21 cellular contexts compared by ENCODE assay signal in the genomic region with DNA sequence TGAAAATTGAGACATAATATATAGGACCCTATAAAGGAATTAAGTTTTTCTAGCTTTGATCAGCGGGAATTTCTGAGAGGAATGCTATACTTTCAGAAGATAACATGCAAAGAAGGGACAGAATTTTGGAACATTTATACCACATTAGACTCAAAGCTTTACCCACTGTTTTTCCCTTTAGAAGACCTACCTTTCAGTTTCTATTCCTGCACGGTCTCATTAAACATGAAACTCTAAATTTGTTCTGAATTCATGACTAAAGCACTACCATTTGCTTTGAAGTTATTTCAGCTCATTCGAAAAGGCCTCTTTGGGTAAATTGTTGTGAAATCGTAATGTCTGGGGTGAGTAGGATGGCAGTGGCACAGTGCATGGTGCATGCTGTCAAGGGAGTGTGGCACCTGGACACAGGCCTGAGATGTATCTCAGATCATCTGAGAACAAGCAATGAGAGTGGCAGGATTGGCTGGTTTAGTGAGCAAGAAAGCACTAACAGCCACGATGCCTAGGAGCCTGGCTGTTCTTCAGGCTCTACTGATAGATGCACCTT. TPM values are rescaled to one million over a fixed set of nuclear protein-coding genes. Genes with fewer than 3 reads are reported as not detected.
DNase-seq lines count a peak whose midpoint lies in the region; ATAC-seq, FAIRE-seq and TF ChIP-seq lines count a peak whose summit lies in the region.
"Had no signal": no experiment of that assay in that cellular context is flagged by ENCODE, and none has a peak within 500 bp of the region (broad histone marks: within the 10 kb centered on the region; RNA-seq: fewer than 3 reads in every experiment).

No MANE protein-coding gene starts in this region.

- no peak overlapping the region for H3K18ac ChIP-seq in mesenchymal stem cell (ENCODE audit: low read depth in 1 of 2, low read length in 2 of 2)

- no peaks in the 10 kb centered on the region for H3K36me3 Mint-ChIP-seq in activated naive CD8-positive, alpha-beta T cell treated with anti-CD3 and anti-CD28 coated beads, Interleukin-2, amount 50 U/mL, for 24 hours (ENCODE audit: low read depth)
- H3K36me3 Mint-ChIP-seq: CD8-positive, alpha-beta T cell had no signal

- H3K4me3 Mint-ChIP-seq in activated naive CD8-positive, alpha-beta T cell treated with anti-CD3 and anti-CD28 coated beads, Interleukin-2, amount 50 U/mL, for 24 hours, result no peak overlapping the region
- H3K4me3 Mint-ChIP-seq: CD8-positive, alpha-beta T cell had no signal

- TF ChIP-seq CTCF in GM12865 (IDR thresholded peaks at IDR 0.05; ENCODE audit: insufficient read depth, low read depth, low read length, missing control alignments), result no peak

- peaks cover 13% of the 10 kb centered on the region for H3K9me3 Mint-ChIP-seq in activated naive CD8-positive, alpha-beta T cell treated with anti-CD3 and anti-CD28 coated beads, Interleukin-2, amount 50 U/mL, for 24 hours

- peaks cover 6% of the 10 kb centered on the region for H3K4me1 Mint-ChIP-seq in activated naive CD8-positive, alpha-beta T cell treated with anti-CD3 and anti-CD28 coated beads, Interleukin-2, amount 50 U/mL, for 24 hours

- ATAC-seq in activated naive CD8-positive, alpha-beta T cell treated with anti-CD3 and anti-CD28 coated beads, Interleukin-2, amount 50 U/mL, for 24 hours, result peak; percentile 81
- ATAC-seq: CD8-positive, alpha-beta T cell; right cardiac atrium had no signal

- no peak overlapping the region for H2AK5ac ChIP-seq in mesenchymal stem cell (ENCODE audit: low read length, severe bottlenecking)

- no peaks in the 10 kb centered on the region for H3K4me1 ChIP-seq in mesenchymal stem cell (ENCODE audit: control insufficient read depth, insufficient read depth, low read depth, low read length)
- H3K4me1 ChIP-seq: colonic mucosa had no signal

- H3K9ac ChIP-seq in mesenchymal stem cell (ENCODE audit: low read length), result no peak overlapping the region

- FAIRE-seq in GM12891 (lab: Jason Lieb, UNC), result peak; percentile 20
- FAIRE-seq: GM12892, H1 had no signal

- no peaks in the 10 kb centered on the region for H3K36me3 ChIP-seq in mesenchymal stem cell (ENCODE audit: control insufficient read depth in 1 of 2, insufficient read depth in 2 of 2, low read depth in 1 of 2, low read length in 2 of 2)
- H3K36me3 ChIP-seq: brain microvascular endothelial cell, colonic mucosa had no signal

- peaks cover 3% of the 10 kb centered on the region for H3K27me3 Mint-ChIP-seq in activated naive CD8-positive, alpha-beta T cell treated with anti-CD3 and anti-CD28 coated beads, Interleukin-2, amount 50 U/mL, for 24 hours

- H2BK15ac ChIP-seq in mesenchymal stem cell (ENCODE audit: low read depth, poor library complexity, severe bottlenecking), result no peak overlapping the region

- 77% methylated on average over 5 of the region's 5 CpGs for WGBS in mesenchymal stem cell

- H3K9me3 ChIP-seq in mesenchymal stem cell (ENCODE audit: control insufficient read depth, low read length), result peaks cover 8% of the 10 kb centered on the region
- H3K9me3 ChIP-seq: colonic mucosa had no signal

- no peak overlapping the region for H2AFZ ChIP-seq in mesenchymal stem cell (ENCODE audit: low read depth, low read length)
- H2AFZ ChIP-seq: PC-9 had no signal

- no peak overlapping the region for H2BK12ac ChIP-seq in mesenchymal stem cell (ENCODE audit: low read length in 2 of 2)

- no peak overlapping the region for H3K4me2 ChIP-seq in mesenchymal stem cell (ENCODE audit: low read length, poor library complexity, severe bottlenecking)
- H3K4me2 ChIP-seq: PC-9 had no signal

- no peaks in the 10 kb centered on the region for H3K27me3 ChIP-seq in mesenchymal stem cell (ENCODE audit: control insufficient read depth in 1 of 2, insufficient read depth in 1 of 2, low read length in 2 of 2)
- H3K27me3 ChIP-seq: brain microvascular endothelial cell, colonic mucosa had no signal

- H3K4ac ChIP-seq in mesenchymal stem cell (ENCODE audit: low read depth in 1 of 2, low read length in 2 of 2), result no peak overlapping the region

- no peak overlapping the region for H2BK5ac ChIP-seq in mesenchymal stem cell (ENCODE audit: low read depth, low read length, poor library complexity, severe bottlenecking)

- H3K4me3 ChIP-seq in GM12865 (ENCODE audit: low read depth, low read length) (no peak overlapping the region), mesenchymal stem cell (ENCODE audit: insufficient read depth in 1 of 2, low read depth in 1 of 2, low read length in 2 of 2) (no peak overlapping the region)
- H3K4me3 ChIP-seq: colonic mucosa, PC-9 had no signal

- no peaks in the 10 kb centered on the region for H3K79me1 ChIP-seq in mesenchymal stem cell (replicated peaks; ENCODE audit: low read length, poor library complexity, severe bottlenecking)

- DNase-seq in GM12865 (ENCODE audit: low read depth) (peak; percentile 11), GM12891 (ENCODE audit: insufficient read length, low spot score) (no peak), mesenchymal stem cell (no peak), DMS53 treated with DMSO at 0.1 percent for 48 hours (lab: John Stamatoyannopoulos, UW; ENCODE audit: unreplicated experiment) (no peak)
- DNase-seq in activated CD4-positive, alpha-beta T cell treated with anti-CD3 and anti-CD28 coated beads, Interleukin-2, amount 50 U/mL, for 48 hours, result peak; percentile 14 to 28
- DNase-seq in activated naive CD8-positive, alpha-beta T cell treated with anti-CD3 and anti-CD28 coated beads, Interleukin-2, amount 50 U/mL, for 24 hours, result no peak
- DNase-seq in central memory CD4-positive, alpha-beta T cell, result no peak
- DNase-seq: brain microvascular endothelial cell; CD8-positive, alpha-beta T cell; colonic mucosa; Kasumi-1; mammary epithelial cell; NCI-H1092; NCI-H1930; NCI-H345; occipital lobe; PC-9; right cardiac atrium; SIG-M5 had no signal

- no peak for TF ChIP-seq POLR2A in GM12891 (IDR thresholded peaks at IDR 0.05; ENCODE audit: low read depth, low read length)

- no peak overlapping the region for H3K14ac ChIP-seq in mesenchymal stem cell (ENCODE audit: low read length in 2 of 2)

- H2BK120ac ChIP-seq in mesenchymal stem cell (ENCODE audit: low read depth, low read length), result no peak overlapping the region

- H3K27ac Mint-ChIP-seq in activated naive CD8-positive, alpha-beta T cell treated with anti-CD3 and anti-CD28 coated beads, Interleukin-2, amount 50 U/mL, for 24 hours, result no peak overlapping the region
- H3K27ac Mint-ChIP-seq: CD8-positive, alpha-beta T cell had no signal

- no peak overlapping the region for H3K23ac ChIP-seq in mesenchymal stem cell (ENCODE audit: low read length in 2 of 2)

- no peak overlapping the region for H4K91ac ChIP-seq in mesenchymal stem cell (ENCODE audit: low read length)

- H3K27ac ChIP-seq in mesenchymal stem cell (ENCODE audit: low read length, poor library complexity, severe bottlenecking), result no peak overlapping the region
- H3K27ac ChIP-seq: brain microvascular endothelial cell, colonic mucosa, PC-9 had no signal

- no peak overlapping the region for H4K8ac ChIP-seq in mesenchymal stem cell (ENCODE audit: low read length)

TF ChIP-seq in GM12891, 5 proteins besides CTCF, POLR2A, EP300 and RAD21:
- TF ChIP-seq PAX5 (IDR thresholded peaks at IDR 0.05; ENCODE audit: insufficient read depth, low read length, severe bottlenecking), result no peak
- no peak for TF ChIP-seq TAF1 (IDR thresholded peaks at IDR 0.05; ENCODE audit: low read depth, low read length)
- no peak for TF ChIP-seq SPI1 (IDR thresholded peaks at IDR 0.05; ENCODE audit: low read depth, low read length)
- no peak for TF ChIP-seq POLR2AphosphoS5 (IDR thresholded peaks at IDR 0.05; ENCODE audit: low read depth, low read length)
- TF ChIP-seq POU2F2 (IDR thresholded peaks at IDR 0.05; ENCODE audit: low read depth, low read length), result no peak

RNA-seq across cellular contexts. Expression of gene CHCHD4, which starts 42.5 kb away (rescaled TPM):
- 11.4 TPM for polyA plus RNA-seq in GM12891 (2012; ENCODE audit: low read depth, missing spikeins)
- polyA plus RNA-seq in mesenchymal stem cell (2013, experiment 1 of 2), result 8.1 TPM
- 8.2 TPM for polyA plus RNA-seq in mesenchymal stem cell (2013, experiment 2 of 2)

RNA-seq across cellular contexts. Expression of gene TMEM43, which starts 42.7 kb away (rescaled TPM):
- polyA plus RNA-seq in GM12891 (2012; ENCODE audit: low read depth, missing spikeins), result 13.1 TPM
- polyA plus RNA-seq in mesenchymal stem cell (2013, experiment 1 of 2), result 59.7 TPM
- polyA plus RNA-seq in mesenchymal stem cell (2013, experiment 2 of 2), result 60.6 TPM

Comparison
In these comparisons a context has a peak if more than half of its experiments do, and no peak if none do; other contexts are left out.
1. DNase-seq: peak in GM12865 (single experiment) and activated CD4-positive, alpha-beta T cell treated with anti-CD3 and anti-CD28 coated beads, Interleukin-2, amount 50 U/mL, for 48 hours (2 of 2); none in GM12891 (single experiment), activated naive CD8-positive, alpha-beta T cell treated with anti-CD3 and anti-CD28 coated beads, Interleukin-2, amount 50 U/mL, for 24 hours (single experiment), central memory CD4-positive, alpha-beta T cell (single experiment), mesenchymal stem cell (single experiment) and DMS53 treated with DMSO at 0.1 percent for 48 hours (single experiment).